ENCODE assay signal across 8 cellular contexts in the genomic region with DNA sequence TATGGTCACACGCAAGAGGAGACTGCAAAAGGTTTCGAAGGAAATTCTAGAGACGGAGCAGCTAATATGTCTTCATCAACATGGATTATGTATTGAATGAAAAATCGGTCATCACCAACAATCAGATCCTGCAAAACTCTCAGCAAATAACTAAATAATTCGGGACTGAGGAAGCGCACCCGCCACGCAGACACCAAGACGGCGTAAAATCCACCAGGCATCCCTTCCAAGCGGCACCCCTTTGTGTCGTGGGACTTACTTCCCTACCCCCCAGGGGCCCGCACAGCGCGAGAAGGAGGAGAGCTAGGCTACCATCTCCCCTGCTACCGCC. TPM values are rescaled to one million over a fixed set of nuclear protein-coding genes. Genes with fewer than 3 reads are reported as not detected.
DNase-seq lines count a peak whose midpoint lies in the region; ATAC-seq and TF ChIP-seq lines count a peak whose summit lies in the region.

No MANE protein-coding gene starts in this region.

- no peaks in the 10 kb centered on the region for H3K9me3 ChIP-seq in psoas muscle

- no peaks in the 10 kb centered on the region for H3K27me3 ChIP-seq in psoas muscle (ENCODE audit: insufficient read depth in 3 of 3, low read length in 2 of 3)

- CTCF ChIA-PET in activated CD4-positive, alpha-beta memory T cell treated with anti-CD3 and anti-CD28 coated beads for 36 hours (lab: Charles Lee): interaction anchor here (0.6 to 3.3 kb wide), 12 partner anchors 8 to 209 kb away, joined by 3 to 27 read pairs (median 4); a partner anchor contains a TSS

- ATAC-seq in HG03039 (IDR thresholded peaks at IDR 0.05; ENCODE audit: unreplicated experiment) (peak; percentile 29), Right ventricle myocardium inferior (peak; percentile 37), psoas muscle (peak; percentile 28 to 69 (median 54))

- TF ChIP-seq CTCF in psoas muscle (IDR thresholded peaks at IDR 0.05): no peak

- intact Hi-C loops in activated CD4-positive, alpha-beta T cell treated with anti-CD3 and anti-CD28 coated beads, Interleukin-2, amount 10 ng/mL, durations not matched to agents 24 days and 14 days (cut with micrococcal nuclease): loop anchor here (5.0 kb wide), 3 partner anchors 36 to 654 kb away; a partner anchor contains a TSS
- intact Hi-C loops in activated CD4-positive, alpha-beta memory T cell treated with anti-CD3 and anti-CD28 coated beads for 36 hours (cut with micrococcal nuclease): loop anchor here (5.0 kb wide), 2 partner anchors 51 to 281 kb away; a partner anchor contains a TSS
- intact Hi-C loops in Right ventricle myocardium inferior (cut with DNase I): loop anchor here (2.0 to 5.0 kb wide), 2 partner anchors 36 to 71 kb away; no protein-coding TSS in a partner anchor
- intact Hi-C loops in psoas muscle (cut with DNase I): loop anchor here in 1 of 2 donors (1.0 kb wide), 1 partner anchor 27 kb away; no protein-coding TSS in a partner anchor

- peaks cover 15% of the 10 kb centered on the region for H3K36me3 Mint-ChIP-seq in activated CD4-positive, alpha-beta T cell treated with anti-CD3 and anti-CD28 coated beads, Interleukin-2, amount 10 ng/mL, durations not matched to agents 24 days and 14 days (ENCODE audit: low read depth)
- H3K36me3 Mint-ChIP-seq in activated CD4-positive, alpha-beta memory T cell treated with anti-CD3 and anti-CD28 coated beads for 36 hours: peaks cover 18% of the 10 kb centered on the region

- peak overlapping the region; percentile 69 for H3K27ac ChIP-seq in psoas muscle

- H3K27ac Mint-ChIP-seq in activated CD4-positive, alpha-beta T cell treated with anti-CD3 and anti-CD28 coated beads, Interleukin-2, amount 10 ng/mL, durations not matched to agents 24 days and 14 days: peak overlapping the region; percentile 93
- peak overlapping the region; percentile 79 for H3K27ac Mint-ChIP-seq in activated CD4-positive, alpha-beta memory T cell treated with anti-CD3 and anti-CD28 coated beads for 36 hours

- peak overlapping the region; percentile 85 for H3K4me3 ChIP-seq in psoas muscle

- H3K4me1 Mint-ChIP-seq in activated CD4-positive, alpha-beta T cell treated with anti-CD3 and anti-CD28 coated beads, Interleukin-2, amount 10 ng/mL, durations not matched to agents 24 days and 14 days: peaks cover 38% of the 10 kb centered on the region
- peaks cover 63% of the 10 kb centered on the region for H3K4me1 Mint-ChIP-seq in activated CD4-positive, alpha-beta memory T cell treated with anti-CD3 and anti-CD28 coated beads for 36 hours (ENCODE audit: low read depth)

- peak overlapping the region; percentile 80 for H3K4me3 Mint-ChIP-seq in activated CD4-positive, alpha-beta T cell treated with anti-CD3 and anti-CD28 coated beads, Interleukin-2, amount 10 ng/mL, durations not matched to agents 24 days and 14 days
- peak overlapping the region; percentile 84 for H3K4me3 Mint-ChIP-seq in activated CD4-positive, alpha-beta memory T cell treated with anti-CD3 and anti-CD28 coated beads for 36 hours

- H3K4me1 ChIP-seq in psoas muscle: peaks cover 27% of the 10 kb centered on the region

- POLR2A ChIA-PET in activated CD4-positive, alpha-beta memory T cell treated with anti-CD3 and anti-CD28 coated beads for 36 hours (lab: Charles Lee): interaction anchor here (0.9 to 6.4 kb wide), 8 partner anchors 11 to 68 kb away, joined by 3 to 53 read pairs (median 12); a partner anchor contains a TSS

- no peaks in the 10 kb centered on the region for H3K27me3 Mint-ChIP-seq in activated CD4-positive, alpha-beta T cell treated with anti-CD3 and anti-CD28 coated beads, Interleukin-2, amount 10 ng/mL, durations not matched to agents 24 days and 14 days
- H3K27me3 Mint-ChIP-seq in activated CD4-positive, alpha-beta memory T cell treated with anti-CD3 and anti-CD28 coated beads for 36 hours: no peaks in the 10 kb centered on the region

- peaks cover 0 to 9% of the 10 kb centered on the region in 2 donors for H3K36me3 ChIP-seq in psoas muscle (ENCODE audit: insufficient read depth in 1 of 2, low read depth in 1 of 2)

- no peaks in the 10 kb centered on the region for H3K9me3 Mint-ChIP-seq in activated CD4-positive, alpha-beta T cell treated with anti-CD3 and anti-CD28 coated beads, Interleukin-2, amount 10 ng/mL, durations not matched to agents 24 days and 14 days
- H3K9me3 Mint-ChIP-seq in activated CD4-positive, alpha-beta memory T cell treated with anti-CD3 and anti-CD28 coated beads for 36 hours: no peaks in the 10 kb centered on the region

- 1 to 4% (median 1%) methylated on average over 16 of the region's 16 CpGs for WGBS in psoas muscle, 3 donors

- no peak for DNase-seq in activated CD4-positive, alpha-beta T cell treated with anti-CD3 and anti-CD28 coated beads, Interleukin-2, amount 10 ng/mL, durations not matched to agents 24 days and 14 days
- DNase-seq in activated CD4-positive, alpha-beta T cell treated with anti-CD3 and anti-CD28 coated beads, Interleukin-2, amount 50 U/mL, for 48 hours: no peak
- DNase-seq in activated CD4-positive, alpha-beta memory T cell treated with anti-CD3 and anti-CD28 coated beads for 36 hours: no peak
- DNase-seq in Right ventricle myocardium inferior (ENCODE audit: missing footprints): no peak
- no peak for DNase-seq in psoas muscle
- DNase-seq in kidney tubule cell (ENCODE audit: low spot score): no peak
- DNase-seq in epidermal melanocyte (ENCODE audit: insufficient read length, low spot score): no peak

RNA-seq across cellular contexts. Expression of a gene that starts 0.7 kb away (rescaled TPM):
- 6.3 and 6.4 TPM in 2 replicates for total RNA-seq in activated CD4-positive, alpha-beta T cell treated with anti-CD3 and anti-CD28 coated beads, Interleukin-2, amount 10 ng/mL, durations not matched to agents 24 days and 14 days
- 10 to 100 TPM; 10.1 to 11.1 TPM for total RNA-seq in activated CD4-positive, alpha-beta memory T cell treated with anti-CD3 and anti-CD28 coated beads for 36 hours
- total RNA-seq in Right ventricle myocardium inferior (15.4 TPM), psoas muscle (1 to 10 TPM; 2.8 to 5.3 (median 3.3) TPM)
- polyA plus RNA-seq in psoas muscle: 1 to 10 TPM; 3.4 to 6.5 (median 4.9) TPM

RNA-seq across cellular contexts. Expression of a gene that starts 1.0 kb away (rescaled TPM):
- total RNA-seq in activated CD4-positive, alpha-beta T cell treated with anti-CD3 and anti-CD28 coated beads, Interleukin-2, amount 10 ng/mL, durations not matched to agents 24 days and 14 days: 38.7 TPM in 2 replicates
- total RNA-seq in activated CD4-positive, alpha-beta memory T cell treated with anti-CD3 and anti-CD28 coated beads for 36 hours: 10 to 100 TPM; 14.7 to 17.8 TPM
- total RNA-seq in Right ventricle myocardium inferior: 0.68 TPM
- total RNA-seq in psoas muscle: 1 to 10 TPM; 1.2 to 3.2 (median 2.0) TPM
- 1 to 10 TPM in 2 of 3 donors, under 1 TPM in 1; 0.45 to 1.7 (median 1.5) TPM for polyA plus RNA-seq in psoas muscle

RNA-seq across cellular contexts. Expression of a gene that starts 30.3 kb away (rescaled TPM):
- 15.6 and 15.8 TPM in 2 replicates for total RNA-seq in activated CD4-positive, alpha-beta T cell treated with anti-CD3 and anti-CD28 coated beads, Interleukin-2, amount 10 ng/mL, durations not matched to agents 24 days and 14 days
- total RNA-seq in activated CD4-positive, alpha-beta memory T cell treated with anti-CD3 and anti-CD28 coated beads for 36 hours: 10 to 100 TPM; 14.6 to 15.9 TPM
- total RNA-seq in Right ventricle myocardium inferior (25.9 TPM), psoas muscle (10 to 100 TPM; 47.2 to 77.2 (median 54.5) TPM)
- 10 to 100 TPM; 26.4 to 56.4 (median 54.1) TPM for polyA plus RNA-seq in psoas muscle
